In genomic region chr7:112201421-112201820, GRCh38 we compare ENCODE assay signal across 1 cellular context.
TF ChIP-seq lines count a peak whose summit lies in the region.

No MANE protein-coding gene starts in this region.

TF ChIP-seq in HepG2, 621 proteins besides CTCF, POLR2A, EP300 and RAD21:
- TF ChIP-seq NR2F2 (IDR thresholded peaks at IDR 0.05; ENCODE audit: borderline replicate concordance, low read depth) (no peak), FIP1L1 (IDR thresholded peaks at IDR 0.05; ENCODE audit: borderline replicate concordance, insufficient read depth, low read depth, low read length) (no peak), HNRNPK (IDR thresholded peaks at IDR 0.05; ENCODE audit: low read depth, low read length, poor library complexity, severe bottlenecking) (peak; percentile 33)
